Comparison of ENCODE assay signal across 9 cellular contexts in genomic region chr7:6615853-6616555, GRCh38. TPM values are rescaled to one million over a fixed set of nuclear protein-coding genes. Genes with fewer than 3 reads are reported as not detected.
A peak's percentile ranks its signal among the peaks of the same experiment; 100 is the strongest.
DNase-seq lines count a peak whose midpoint lies in the region; ATAC-seq and TF ChIP-seq lines count a peak whose summit lies in the region.
"Had no signal": no experiment of that assay in that cellular context is flagged by ENCODE, and none has a peak within 500 bp of the region (broad histone marks: within the 10 kb centered on the region; RNA-seq: fewer than 3 reads in every experiment).

No MANE protein-coding gene starts in this region.

- H3K9me3 Mint-ChIP-seq in neural progenitor cell, result no peaks in the 10 kb centered on the region

- no TSS peak for BruUV-seq in PC-9 (replicated peaks; lab: Mats Ljungman, UMichigan)

- intact Hi-C loops in PC-9 (cut with micrococcal nuclease; ENCODE audit: unreplicated experiment), result no loop called here
- intact Hi-C loops in esophagus muscularis mucosa (cut with DNase I), result no loop called here

- H3K36me3 Mint-ChIP-seq in neural progenitor cell, result peaks cover 7% of the 10 kb centered on the region

- H3K36me3 ChIP-seq in PC-9 (ENCODE audit: low read depth), result no peaks in the 10 kb centered on the region
- H3K36me3 ChIP-seq in esophagus muscularis mucosa, result peaks cover 0 to 19% (median 12%) of the 10 kb centered on the region in 4 donors
- no peaks in the 10 kb centered on the region for H3K36me3 ChIP-seq in neural progenitor cell

- TF ChIP-seq EP300 in esophagus muscularis mucosa (IDR thresholded peaks at IDR 0.05), result no peak

- ATAC-seq in GM21381 (IDR thresholded peaks at IDR 0.05; ENCODE audit: unreplicated experiment), result no peak

- H2AFZ ChIP-seq in PC-9 (peak overlapping the region; percentile 85), neural progenitor cell (replicated peaks) (no peak overlapping the region)

- H3K27me3 Mint-ChIP-seq in neural progenitor cell (ENCODE audit: insufficient read depth, low read depth), result peaks cover 11% of the 10 kb centered on the region

- WGBS in esophagus muscularis mucosa, result 45% methylated on average over 14 of the region's 45 CpGs

- H4K20me1 ChIP-seq in PC-9 (ENCODE audit: insufficient read depth) (no peaks in the 10 kb centered on the region), neural progenitor cell (ENCODE audit: low read depth) (no peaks in the 10 kb centered on the region)

- no peaks in the 10 kb centered on the region for H3K9me3 ChIP-seq in PC-9 (ENCODE audit: insufficient read depth, low read depth)
- no peaks in the 10 kb centered on the region for H3K9me3 ChIP-seq in esophagus muscularis mucosa
- H3K9me3 ChIP-seq in neural progenitor cell (ENCODE audit: low read depth), result no peaks in the 10 kb centered on the region

- H3K9me2 ChIP-seq in PC-9 (ENCODE audit: insufficient read depth), result no peaks in the 10 kb centered on the region

- H3F3A ChIP-seq in PC-9 (ENCODE audit: insufficient read depth, low read depth), result peaks cover 16% of the 10 kb centered on the region; the same call in 1 of the 2 replicates
- H3F3A ChIP-seq in neural progenitor cell (ENCODE audit: low read depth), result peaks cover 19% of the 10 kb centered on the region

- no peak overlapping the region for H3K27ac ChIP-seq in PC-9
- no peak overlapping the region for H3K27ac ChIP-seq in esophagus muscularis mucosa (replicated peaks in 1 of 4)
- no peak overlapping the region for H3K27ac ChIP-seq in neural progenitor cell
- H3K27ac ChIP-seq: HL-60 had no signal

- peak overlapping the region; percentile 68 for H3K9ac ChIP-seq in neural progenitor cell

- H3K4me1 ChIP-seq in PC-9 (replicated peaks; ENCODE audit: insufficient read depth) (0 out of 2 replicates have a peak, but pooled peaks cover 14% of the 10 kb centered on the region), esophagus muscularis mucosa (peaks cover 10 to 25% (median 22%) of the 10 kb centered on the region in 4 donors), neural progenitor cell (peaks cover 8% of the 10 kb centered on the region)

- TF ChIP-seq CTCF in PC-9 (conservative IDR thresholded peaks at IDR 0.05) (no peak), esophagus muscularis mucosa (IDR thresholded peaks at IDR 0.05) (no peak), neural progenitor cell (IDR thresholded peaks at IDR 0.05) (no peak)

- CTCF ChIA-PET in PC-9 (lab: Charles Lee), result no interaction called here

- H3K27ac Mint-ChIP-seq in neural progenitor cell, result no peak overlapping the region

- peak overlapping the region; percentile 79 for H3K4me3 Mint-ChIP-seq in neural progenitor cell

- POLR2A ChIA-PET in PC-9 (lab: Charles Lee; ENCODE audit: unreplicated experiment), result no interaction called here

- peak; percentile 73 for DNase-seq in DMS53 treated with DMSO at 0.1 percent for 48 hours (lab: John Stamatoyannopoulos, UW; ENCODE audit: unreplicated experiment)
- DNase-seq in PC-9, result peak; percentile 52 to 69
- no peak for DNase-seq in esophagus muscularis mucosa (ENCODE audit: extremely low spot score)
- DNase-seq in neural progenitor cell (ENCODE audit: low spot score), result peak; percentile 45
- no peak for DNase-seq in Ammon's horn (ENCODE audit: low spot score)
- DNase-seq in mucosa of gallbladder (ENCODE audit: low spot score), result no peak
- no peak for DNase-seq in NK-92 treated with Interleukin-12 subunit alpha and Interleukin-12 subunit beta, amount 100 ng/mL, for 24 hours (lab: John Stamatoyannopoulos, UW)

- H3K4me3 ChIP-seq in PC-9, result peak overlapping the region; percentile 83
- peak overlapping the region; percentile 71 to 81 (median 76) for H3K4me3 ChIP-seq in esophagus muscularis mucosa
- peak overlapping the region; percentile 81 for H3K4me3 ChIP-seq in neural progenitor cell

- H3K4me1 Mint-ChIP-seq in neural progenitor cell, result peaks cover 9% of the 10 kb centered on the region

- peak overlapping the region; percentile 84 for H3K4me2 ChIP-seq in PC-9
- H3K4me2 ChIP-seq in neural progenitor cell, result peak overlapping the region; percentile 80

- H3K79me2 ChIP-seq in PC-9 (ENCODE audit: low read depth) (no peaks in the 10 kb centered on the region), neural progenitor cell (ENCODE audit: low read depth) (no peaks in the 10 kb centered on the region)

- H3K27me3 ChIP-seq in PC-9 (ENCODE audit: insufficient read depth, low read depth) (no peaks in the 10 kb centered on the region), esophagus muscularis mucosa (no peaks in the 10 kb centered on the region), neural progenitor cell (no peaks in the 10 kb centered on the region)

- TF ChIP-seq POLR2A in esophagus muscularis mucosa (IDR thresholded peaks at IDR 0.05; ENCODE audit: low read depth), result no peak

RNA-seq across cellular contexts. Expression of gene ZNF853, which starts 0.6 kb away (rescaled TPM):
- total RNA-seq in PC-9 (2021) (7.9 and 13.5 TPM in 2 replicates), esophagus muscularis mucosa (10 to 100 TPM; 13.7 to 38.6 (median 23.6) TPM), neural progenitor cell (ENCODE audit: low replicate concordance) (6.2 and 8.2 TPM in 2 replicates), mucosa of gallbladder (11.2 TPM)

RNA-seq across cellular contexts. Expression of gene ZNF316, which starts 21.1 kb away (rescaled TPM):
- total RNA-seq in PC-9 (2021), result 28.4 and 34.8 TPM in 2 replicates
- 10 to 100 TPM; 24.0 to 38.9 (median 30.8) TPM for total RNA-seq in esophagus muscularis mucosa
- 2.2 and 21.6 TPM in 2 replicates for total RNA-seq in neural progenitor cell (ENCODE audit: low replicate concordance)
- total RNA-seq in mucosa of gallbladder, result 37.3 TPM

RNA-seq across cellular contexts. Expression of gene INTS15, which starts 26.2 kb away (rescaled TPM):
- total RNA-seq in PC-9 (2021) (21.4 and 28.7 TPM in 2 replicates), esophagus muscularis mucosa (10 to 100 TPM; 22.5 to 38.9 (median 33.5) TPM), neural progenitor cell (ENCODE audit: low replicate concordance) (13.7 and 24.1 TPM in 2 replicates), mucosa of gallbladder (32.1 TPM)

RNA-seq across cellular contexts. Expression of gene ZDHHC4, which starts 38.8 kb away (rescaled TPM):
- total RNA-seq in PC-9 (2021) (96.1 and 123 TPM in 2 replicates), esophagus muscularis mucosa (10 to 100 TPM; 41.5 to 57.4 (median 51.9) TPM), neural progenitor cell (ENCODE audit: low replicate concordance) (75.9 and 102 TPM in 2 replicates), mucosa of gallbladder (64.9 TPM)

Comparison
In these comparisons a context has a peak if more than half of its experiments do, and no peak if none do; other contexts are left out.
1. DNase-seq: peak in DMS53 treated with DMSO at 0.1 percent for 48 hours (single experiment), PC-9 (2 of 2) and neural progenitor cell (single experiment); none in esophagus muscularis mucosa (single experiment), Ammon's horn (single experiment), mucosa of gallbladder (single experiment) and NK-92 treated with Interleukin-12 subunit alpha and Interleukin-12 subunit beta, amount 100 ng/mL, for 24 hours (single experiment).
2. Peak in every context shown above with its lines, with median percentiles within 50 percentile points of each other: H3K4me3 ChIP-seq.